27 cellular contexts compared by ENCODE assay signal in the genomic region with DNA sequence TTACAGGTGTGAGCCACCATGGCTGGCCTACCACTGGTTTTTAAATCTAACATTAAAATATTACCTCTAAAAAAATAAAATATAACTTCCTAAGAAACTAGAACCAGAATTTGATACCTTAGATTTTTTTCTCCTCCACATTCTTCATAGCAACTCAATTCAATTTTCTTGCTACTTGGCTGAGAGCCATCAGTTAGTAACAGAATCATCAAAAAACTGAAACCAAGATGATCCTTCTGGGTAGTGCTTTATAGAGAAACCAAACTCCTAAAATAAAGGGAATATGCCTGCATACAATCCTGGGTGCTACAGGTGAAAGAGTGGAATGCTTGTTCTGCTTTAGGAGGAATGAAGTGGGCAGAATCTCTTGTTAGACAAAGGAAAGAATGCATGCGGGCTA.
"Had no signal": no experiment of that assay in that cellular context is flagged by ENCODE, and none has a peak within 500 bp of the region (broad histone marks: within the 10 kb centered on the region; RNA-seq: fewer than 3 reads in every experiment).

No MANE protein-coding gene starts in this region.

- H2AFZ ChIP-seq: neural progenitor cell had no signal

- DNase-seq: activated CD4-positive, alpha-beta T cell treated with anti-CD3 and anti-CD28 coated beads for 48 hours; activated CD4-positive, alpha-beta T cell treated with anti-CD3 and anti-CD28 coated beads, Interleukin-2, amount 50 U/mL, for 48 hours; activated CD8-positive, alpha-beta memory T cell treated with anti-CD3 and anti-CD28 coated beads for 24 hours; activated effector memory CD4-positive, alpha-beta T cell treated with anti-CD3 and anti-CD28 coated beads, Interleukin-2, amount 50 U/mL, for 16 hours; activated naive CD4-positive, alpha-beta T cell treated with anti-CD3 and anti-CD28 coated beads for 36 hours; activated naive CD8-positive, alpha-beta T cell treated with anti-CD3 and anti-CD28 coated beads for 36 hours; cerebellar nuclear complex; cortex of kidney; endodermal cell; left ventricle myocardium superior; naive thymus-derived CD8-positive, alpha-beta T cell; occipital lobe; stimulated activated CD4-positive, alpha-beta T cell treated with anti-CD3 and anti-CD28 coated beads, Interleukin-15, amount 100 ng/mL, for 24 hours; stimulated activated CD4-positive, alpha-beta T cell treated with anti-CD3 and anti-CD28 coated beads, Interleukin-2, amount 100 ng/mL, for 24 hours; stimulated activated naive B cell treated with anti-CD40 and anti-IgM and Interleukin-4, amounts not matched to agents 10 μg/mL and 1 μg/mL and 100 μg/mL, for 72 hours; stomach; T-helper 17 cell; T1000; tibial artery; WERI-Rb-1 had no signal

- H3K4me1 ChIP-seq: ascending aorta had no signal

- H3K4me3 ChIP-seq: ascending aorta, cardiac muscle cell, neural progenitor cell, SK-N-MC, stomach, suprapubic skin, tibial artery had no signal

- H3K36me3 ChIP-seq: cardiac muscle cell, neural progenitor cell had no signal

- H3K27ac ChIP-seq: ascending aorta, cardiac muscle cell, neural progenitor cell, SK-N-MC, stomach, suprapubic skin, tibial artery, WERI-Rb-1 had no signal

- H3K27me3 ChIP-seq: ascending aorta, cardiac muscle cell, neural progenitor cell, stomach, suprapubic skin, tibial artery had no signal

- ATAC-seq: activated CD4-positive, CD25-positive, alpha-beta regulatory T cell treated with anti-CD3 and anti-CD28 coated beads, Interleukin-2, amount 50 U/mL, for 24 hours; esophagus mucosa; left ventricle myocardium superior; naive thymus-derived CD8-positive, alpha-beta T cell; stimulated activated naive B cell treated with anti-CD40 and anti-IgM and Interleukin-4, amounts not matched to agents 10 μg/mL and 1 μg/mL and 100 μg/mL, for 72 hours; T-helper 17 cell had no signal

- H3K4me2 ChIP-seq: neural progenitor cell had no signal

- H3K9me3 ChIP-seq: ascending aorta, stomach, suprapubic skin, tibial artery had no signal
